13 cellular contexts compared by ENCODE assay signal in genomic region chr21:43937051-43937832, GRCh38.
DNase-seq lines count a peak whose midpoint lies in the region; ATAC-seq and TF ChIP-seq lines count a peak whose summit lies in the region.
"Had no signal": no experiment of that assay in that cellular context is flagged by ENCODE, and none has a peak within 500 bp of the region (broad histone marks: within the 10 kb centered on the region; RNA-seq: fewer than 3 reads in every experiment).

No MANE protein-coding gene starts in this region.

- H3K4ac ChIP-seq in neuronal stem cell (ENCODE audit: low read length): no peak overlapping the region

- H2BK15ac ChIP-seq in neuronal stem cell (ENCODE audit: low read length): no peak overlapping the region

- no peak for ATAC-seq in CD4-positive, alpha-beta T cell (ENCODE audit: poor library complexity)

- no peak overlapping the region for H3K27ac ChIP-seq in CD4-positive, alpha-beta T cell (ENCODE audit: low read depth, low read length)
- H3K27ac ChIP-seq in cingulate gyrus (ENCODE audit: low read depth, low read length) (peak overlapping the region; percentile 85), sigmoid colon (peak overlapping the region; percentile 24 to 69 (median 52)), neuronal stem cell (replicated peaks; ENCODE audit: low read length) (no peak overlapping the region)

- TF ChIP-seq EP300 in sigmoid colon (IDR thresholded peaks at IDR 0.05): no peak

- H3K4me3 Mint-ChIP-seq in CD4-positive, alpha-beta T cell: peak overlapping the region; percentile 15
- peak overlapping the region in 3 of 4 donors; percentile 27 to 85 (median 66) for H3K4me3 Mint-ChIP-seq in IgD-negative memory B cell
- H3K4me3 Mint-ChIP-seq: activated naive CD4-positive, alpha-beta T cell treated with anti-CD3 and anti-CD28 coated beads for 36 hours had no signal

- no peaks in the 10 kb centered on the region for H3K27me3 Mint-ChIP-seq in CD4-positive, alpha-beta T cell
- no peaks in the 10 kb centered on the region for H3K27me3 Mint-ChIP-seq in IgD-negative memory B cell
- H3K27me3 Mint-ChIP-seq: activated B cell treated with CpG ODN at 0.5 μM for 24 hours had no signal

- peaks cover 31% of the 10 kb centered on the region for H3K36me3 Mint-ChIP-seq in CD4-positive, alpha-beta T cell (ENCODE audit: low read depth)
- H3K36me3 Mint-ChIP-seq in IgD-negative memory B cell: no peaks in the 10 kb centered on the region

- H3K4me1 Mint-ChIP-seq in CD4-positive, alpha-beta T cell (ENCODE audit: low read depth): peaks cover 20% of the 10 kb centered on the region
- H3K4me1 Mint-ChIP-seq in IgD-negative memory B cell: peaks cover 15 to 17% (median 17%) of the 10 kb centered on the region in 3 donors

- H3K27me3 ChIP-seq in CD4-positive, alpha-beta T cell (ENCODE audit: control insufficient read depth, insufficient read depth, low read length): no peaks in the 10 kb centered on the region
- H3K27me3 ChIP-seq in sigmoid colon (no peaks in the 10 kb centered on the region), neuronal stem cell (ENCODE audit: control insufficient read depth in 3 of 3, insufficient read depth in 3 of 3, low read depth in 1 of 3, low read length in 3 of 3) (no peaks in the 10 kb centered on the region)
- H3K27me3 ChIP-seq: tibial nerve had no signal

- H3K4me1 ChIP-seq in sigmoid colon (peaks cover 0 to 34% (median 23%) of the 10 kb centered on the region in 4 donors), neuronal stem cell (ENCODE audit: control insufficient read depth in 2 of 2, insufficient read depth in 1 of 2, low read depth in 1 of 2, low read length in 2 of 2) (peaks cover 3 to 4% of the 10 kb centered on the region in 2 donors)

- WGBS in sigmoid colon, 2 donors: 95 to 97% methylated on average over 12 of the region's 12 CpGs
- WGBS in neuronal stem cell (ENCODE audit: extremely low coverage in 2 of 2, insufficient read length in 2 of 2, insufficient replicate concordance in 1 of 2), 2 donors: no CpG with 5 or more reads among the region's 12 CpGs

- CTCF ChIA-PET in CD4-positive, alpha-beta T cell (lab: Charles Lee): interaction anchor here (1.2 kb wide), 1 partner anchor 127 kb away, joined by 3 read pairs; no protein-coding TSS in a partner anchor

- no peaks in the 10 kb centered on the region for H3K9me3 Mint-ChIP-seq in CD4-positive, alpha-beta T cell
- H3K9me3 Mint-ChIP-seq in IgD-negative memory B cell: no peaks in the 10 kb centered on the region
- H3K9me3 Mint-ChIP-seq: activated B cell treated with CpG ODN at 0.5 μM for 24 hours; activated naive CD4-positive, alpha-beta T cell treated with anti-CD3 and anti-CD28 coated beads for 36 hours had no signal

- peaks cover 3% of the 10 kb centered on the region for H3K79me1 ChIP-seq in neuronal stem cell (ENCODE audit: low read depth, low read length)

- H3K9me3 ChIP-seq in CD4-positive, alpha-beta T cell (ENCODE audit: control insufficient read depth, low read length): no peaks in the 10 kb centered on the region
- H3K9me3 ChIP-seq in sigmoid colon (no peaks in the 10 kb centered on the region), neuronal stem cell (replicated peaks in 1 of 2; ENCODE audit: control insufficient read depth in 2 of 2, insufficient read depth in 1 of 2, low read depth in 1 of 2, low read length in 2 of 2) (peaks cover 0 to 1% of the 10 kb centered on the region in 2 donors)
- H3K9me3 ChIP-seq: tibial nerve had no signal

- no peak for TF ChIP-seq POLR2A in sigmoid colon (IDR thresholded peaks at IDR 0.05)

- no peak overlapping the region for H2BK5ac ChIP-seq in neuronal stem cell (ENCODE audit: low read length)

- H3K4me3 ChIP-seq in sigmoid colon (no peak overlapping the region), neuronal stem cell (ENCODE audit: low read length in 2 of 2) (no peak overlapping the region)
- H3K4me3 ChIP-seq: coronary artery, smooth muscle cell, tibial nerve had no signal

- H3K36me3 ChIP-seq in sigmoid colon: peaks cover 0 to 1% (median 0%) of the 10 kb centered on the region in 4 donors
- H3K36me3 ChIP-seq in neuronal stem cell (replicated peaks in 1 of 2; ENCODE audit: control insufficient read depth in 2 of 2, insufficient read depth in 2 of 2, low read length in 2 of 2): peaks cover 0 to 3% of the 10 kb centered on the region in 2 donors

- H2BK120ac ChIP-seq in neuronal stem cell (ENCODE audit: low read depth, low read length): no peak overlapping the region

- intact Hi-C loops in CD4-positive, alpha-beta T cell (cut with DNase I, micrococcal nuclease): no loop called here
- intact Hi-C loops in sigmoid colon (cut with DNase I): loop anchor here (5.0 kb wide), 2 partner anchors 40 to 70 kb away; partner anchors contain the start of gene AGPAT3

- H3K4me2 ChIP-seq in neuronal stem cell (ENCODE audit: insufficient read depth, low read length, poor library complexity, severe bottlenecking): no peak overlapping the region
- H3K4me2 ChIP-seq: smooth muscle cell had no signal

- no peak overlapping the region for H2AK5ac ChIP-seq in neuronal stem cell (ENCODE audit: low read depth, low read length)

- H2AFZ ChIP-seq in neuronal stem cell (ENCODE audit: low read length): no peak overlapping the region

- no peak for DNase-seq in CD4-positive, alpha-beta T cell
- no peak for DNase-seq in sigmoid colon
- DNase-seq in neuronal stem cell (ENCODE audit: low spot score): no peak
- no peak for DNase-seq in activated effector memory CD4-positive, alpha-beta T cell treated with Interleukin-2 at 50 U/mL for 16 hours
- DNase-seq in NCI-H446 (lab: John Stamatoyannopoulos, UW): no peak
- DNase-seq: activated B cell treated with CpG ODN at 0.5 μM for 24 hours; activated CD8-positive, alpha-beta memory T cell treated with anti-CD3 and anti-CD28 coated beads, Interleukin-2, amount 50 U/mL, for 4 hours; activated naive CD4-positive, alpha-beta T cell treated with anti-CD3 and anti-CD28 coated beads for 36 hours had no signal

- H3K23ac ChIP-seq in neuronal stem cell (ENCODE audit: low read depth, low read length, poor library complexity): no peak overlapping the region

- no peak overlapping the region for H3K18ac ChIP-seq in neuronal stem cell (ENCODE audit: low read length)

- TF ChIP-seq CTCF in CD4-positive, alpha-beta T cell (IDR thresholded peaks at IDR 0.05): no peak
- TF ChIP-seq CTCF in sigmoid colon (IDR thresholded peaks at IDR 0.05): no peak

- H4K8ac ChIP-seq in neuronal stem cell (ENCODE audit: low read depth, low read length): no peak overlapping the region

- no peak overlapping the region for H2BK12ac ChIP-seq in neuronal stem cell (ENCODE audit: low read length)

- POLR2A ChIA-PET in CD4-positive, alpha-beta T cell (lab: Charles Lee): interaction anchor here (0.9 to 1.8 kb wide), 2 partner anchors 15 to 16 kb away, joined by 3 to 7 read pairs; no protein-coding TSS in a partner anchor

- no peak overlapping the region for H3K14ac ChIP-seq in neuronal stem cell (ENCODE audit: low read length)

- H3K27ac Mint-ChIP-seq in CD4-positive, alpha-beta T cell: peak overlapping the region; percentile 30
- H3K27ac Mint-ChIP-seq in IgD-negative memory B cell: peak overlapping the region; percentile 61 to 97 (median 83)
- H3K27ac Mint-ChIP-seq: activated naive CD4-positive, alpha-beta T cell treated with anti-CD3 and anti-CD28 coated beads for 36 hours had no signal

- H3K9ac ChIP-seq in neuronal stem cell (ENCODE audit: low read depth, low read length, poor library complexity): no peak overlapping the region

- no peak overlapping the region for H4K91ac ChIP-seq in neuronal stem cell (ENCODE audit: low read depth, low read length, poor library complexity)

Comparison
In these comparisons a context has a peak if more than half of its experiments do, and no peak if none do; other contexts are left out.
1. H3K27ac ChIP-seq: peak in cingulate gyrus (single experiment) and sigmoid colon (4 of 4); none in CD4-positive, alpha-beta T cell (single experiment) and neuronal stem cell (single experiment).